In the genomic region with DNA sequence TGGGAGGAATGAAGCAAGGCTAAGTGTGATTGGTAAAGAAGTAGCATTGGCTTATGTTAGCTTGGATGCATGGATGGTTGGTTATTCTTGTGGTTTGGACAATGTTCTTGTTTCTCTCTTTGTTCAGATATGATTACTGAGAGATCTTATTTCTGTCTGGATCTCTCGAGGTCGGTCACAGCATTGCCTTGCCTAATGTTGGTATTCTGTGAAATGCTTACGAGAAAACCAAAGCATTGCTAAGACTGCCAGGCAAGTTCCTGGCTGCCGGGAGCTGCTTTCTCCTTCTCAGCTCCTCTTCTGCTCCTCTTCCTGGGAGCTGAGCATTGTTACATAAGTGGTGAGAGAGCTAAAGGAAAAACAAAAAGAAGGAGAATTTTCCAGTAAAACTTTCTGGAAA, we compare ENCODE assay signal across 32 cellular contexts. TPM values are rescaled to one million over a fixed set of nuclear protein-coding genes. Genes with fewer than 3 reads are reported as not detected.
A peak's percentile ranks its signal among the peaks of the same experiment; 100 is the strongest.
DNase-seq lines count a peak whose midpoint lies in the region; ATAC-seq and TF ChIP-seq lines count a peak whose summit lies in the region.
"Had no signal": no experiment of that assay in that cellular context is flagged by ENCODE, and none has a peak within 500 bp of the region (broad histone marks: within the 10 kb centered on the region; RNA-seq: fewer than 3 reads in every experiment).

No MANE protein-coding gene starts in this region.

- H3K4me2 ChIP-seq in osteoblast (ENCODE audit: insufficient read depth, low read length): peak overlapping the region; percentile 28
- H3K4me2 ChIP-seq: PC-9 had no signal

- intact Hi-C loops in heart left ventricle (cut with DNase I): no loop called here

- no peaks in the 10 kb centered on the region for H4K20me1 ChIP-seq in osteoblast (ENCODE audit: insufficient read depth, low read length)

- no peaks in the 10 kb centered on the region for H3K27me3 ChIP-seq in layer of hippocampus (ENCODE audit: control insufficient read depth, insufficient read depth, low read length)
- H3K27me3 ChIP-seq in osteoblast (ENCODE audit: insufficient read depth, low read length): no peaks in the 10 kb centered on the region
- H3K27me3 ChIP-seq in heart left ventricle: no peaks in the 10 kb centered on the region
- H3K27me3 ChIP-seq: BE2C had no signal

- 86 to 90% (median 88%) methylated on average over 4 of the region's 4 CpGs for WGBS in heart left ventricle, 4 donors

- TF ChIP-seq POLR2A in heart left ventricle (IDR thresholded peaks at IDR 0.05): no peak

- peak overlapping the region; percentile 95 for H3K27ac ChIP-seq in cingulate gyrus (ENCODE audit: low read depth, low read length)
- peak overlapping the region; percentile 30 for H3K27ac ChIP-seq in layer of hippocampus (ENCODE audit: low read depth, low read length)
- no peak overlapping the region for H3K27ac ChIP-seq in osteoblast (ENCODE audit: low read depth, low read length)
- H3K27ac ChIP-seq in heart left ventricle: no peak overlapping the region
- H3K27ac ChIP-seq: PC-9, SJCRH30 had no signal

- peak overlapping the region; percentile 8 for H2AFZ ChIP-seq in osteoblast (ENCODE audit: low read length)
- H2AFZ ChIP-seq: PC-9 had no signal

- DNase-seq in T-helper 17 cell: no peak
- no peak for DNase-seq in osteoblast (ENCODE audit: insufficient read length, low spot score, missing footprints)
- DNase-seq in NCI-H1105 treated with DMSO at 0.1 percent for 48 hours (lab: John Stamatoyannopoulos, UW): no peak
- DNase-seq in heart left ventricle: no peak
- DNase-seq in GM10266 (ENCODE audit: extremely low spot score): no peak
- DNase-seq: 8988T; ACHN; BE2C; CD8-positive, alpha-beta memory T cell; DMS 273 treated with DMSO at 0.1 percent for 48 hours; DMS79; EL; GF-D8; MV-4-11; NCI-H1105; NCI-H146; NCI-H1930; NCI-H2107; NCI-H446; NCI-H524 treated with DMSO at 0.1 percent for 48 hours; NCI-H774; NK-92 treated with Interleukin-12 subunit alpha and Interleukin-12 subunit beta, amount 100 ng/mL, for 24 hours; PC-9; SJCRH30 had no signal

- no peaks in the 10 kb centered on the region for H3K79me2 ChIP-seq in osteoblast (ENCODE audit: insufficient read depth, low read length)

- H3K36me3 Mint-ChIP-seq in T-helper 17 cell (ENCODE audit: low read depth): no peaks in the 10 kb centered on the region
- H3K36me3 Mint-ChIP-seq: CD14-positive monocyte; CD8-positive, alpha-beta memory T cell had no signal

- H3K4me3 ChIP-seq in osteoblast (ENCODE audit: insufficient read depth, low read length): no peak overlapping the region
- no peak overlapping the region for H3K4me3 ChIP-seq in heart left ventricle
- H3K4me3 ChIP-seq: K562, PC-9, SJCRH30 had no signal

- peaks cover 6% of the 10 kb centered on the region for H3K27me3 Mint-ChIP-seq in T-helper 17 cell
- H3K27me3 Mint-ChIP-seq: CD8-positive, alpha-beta memory T cell had no signal

- H3K4me1 Mint-ChIP-seq in T-helper 17 cell: peaks cover 8% of the 10 kb centered on the region
- H3K4me1 Mint-ChIP-seq: CD14-positive monocyte; CD8-positive, alpha-beta memory T cell had no signal

- H3K36me3 ChIP-seq in osteoblast (ENCODE audit: insufficient read depth, low read length) (no peaks in the 10 kb centered on the region), heart left ventricle (no peaks in the 10 kb centered on the region)
- H3K36me3 ChIP-seq: BE2C, SJCRH30 had no signal

- H3K4me3 Mint-ChIP-seq in T-helper 17 cell: no peak overlapping the region

- no peak for ATAC-seq in T-helper 17 cell
- ATAC-seq in HG03159 (IDR thresholded peaks at IDR 0.05; ENCODE audit: unreplicated experiment): no peak
- ATAC-seq in heart left ventricle: no peak
- ATAC-seq: K562, Right ventricle myocardium inferior had no signal

- peak overlapping the region; percentile 62 for H3K27ac Mint-ChIP-seq in T-helper 17 cell
- H3K27ac Mint-ChIP-seq: CD14-positive monocyte had no signal

- TF ChIP-seq CTCF in osteoblast (IDR thresholded peaks at IDR 0.05; ENCODE audit: extremely low read depth, low read depth, low read length) (no peak), heart left ventricle (IDR thresholded peaks at IDR 0.05) (no peak), GM10266 (IDR thresholded peaks at IDR 0.05; ENCODE audit: control insufficient read depth, insufficient read depth, low read depth, missing control alignments) (no peak)

- H3K9me3 ChIP-seq in T-helper 17 cell (ENCODE audit: control insufficient read depth, low read length, poor library complexity, severe bottlenecking): no peaks in the 10 kb centered on the region
- no peaks in the 10 kb centered on the region for H3K9me3 ChIP-seq in osteoblast (ENCODE audit: low read depth, low read length)
- H3K9me3 ChIP-seq in heart left ventricle: no peaks in the 10 kb centered on the region
- H3K9me3 ChIP-seq: BE2C, SJCRH30 had no signal

- H3K4me1 ChIP-seq in osteoblast (ENCODE audit: insufficient read depth, low read length) (peaks cover 3% of the 10 kb centered on the region), heart left ventricle (no peaks in the 10 kb centered on the region)
- H3K4me1 ChIP-seq: BE2C, SJCRH30 had no signal

RNA-seq across cellular contexts. Expression of a gene that starts 7.4 kb away (rescaled TPM):
- total RNA-seq in T-helper 17 cell (1 to 10 TPM; 6.0 to 8.2 TPM), osteoblast (0.29 and 0.36 TPM in 2 replicates), heart left ventricle (1 to 10 TPM in 2 of 9 donors, under 1 TPM in 5, not detected in 2; 0.35 to 1.5 (median 0.60) TPM)
- polyA plus RNA-seq in heart left ventricle: under 1 TPM; 0.53 to 0.95 TPM
- total RNA-seq: LHCN-M2, RPMI7951 had no signal

RNA-seq across cellular contexts. Expression of a gene that starts 21.1 kb away (rescaled TPM):
- total RNA-seq in T-helper 17 cell: 10 to 100 TPM; 61.7 to 76.3 TPM
- 48.6 and 53.6 TPM in 2 replicates for total RNA-seq in osteoblast
- total RNA-seq in heart left ventricle: 10 to 100 TPM; 25.3 to 51.2 (median 35.8) TPM
- 10 to 100 TPM; 16.8 to 43.2 TPM for polyA plus RNA-seq in heart left ventricle

RNA-seq across cellular contexts. Expression of a gene that starts 52.2 kb away (rescaled TPM):
- total RNA-seq in T-helper 17 cell (100 to 1,000 TPM; 132 to 145 TPM), osteoblast (24.8 and 31.8 TPM in 2 replicates), heart left ventricle (10 to 100 TPM in 2 of 9 donors, 1 to 10 TPM in 7; 1.6 to 26.0 (median 3.2) TPM)
- polyA plus RNA-seq in heart left ventricle: 10 to 100 TPM in 1 of 2 donors, 1 to 10 TPM in 1; 5.5 to 28.1 TPM

RNA-seq across cellular contexts. Expression of a gene that starts 54.8 kb away (rescaled TPM):
- 1 to 10 TPM; 6.5 to 8.0 TPM for total RNA-seq in T-helper 17 cell
- 10.9 and 15.2 TPM in 2 replicates for total RNA-seq in osteoblast
- 10 to 100 TPM in 1 of 9 donors, 1 to 10 TPM in 8; 3.2 to 11.2 (median 5.3) TPM for total RNA-seq in heart left ventricle
- 1 to 10 TPM; 4.4 to 5.7 TPM for polyA plus RNA-seq in heart left ventricle

Comparison
In these comparisons a context has a peak if more than half of its experiments do, and no peak if none do; other contexts are left out.
1. H3K27ac ChIP-seq: peak in cingulate gyrus (single experiment) and layer of hippocampus (single experiment); none in osteoblast (single experiment) and heart left ventricle (0 of 12).